Comparison of ENCODE assay signal across 8 cellular contexts in the genomic region with DNA sequence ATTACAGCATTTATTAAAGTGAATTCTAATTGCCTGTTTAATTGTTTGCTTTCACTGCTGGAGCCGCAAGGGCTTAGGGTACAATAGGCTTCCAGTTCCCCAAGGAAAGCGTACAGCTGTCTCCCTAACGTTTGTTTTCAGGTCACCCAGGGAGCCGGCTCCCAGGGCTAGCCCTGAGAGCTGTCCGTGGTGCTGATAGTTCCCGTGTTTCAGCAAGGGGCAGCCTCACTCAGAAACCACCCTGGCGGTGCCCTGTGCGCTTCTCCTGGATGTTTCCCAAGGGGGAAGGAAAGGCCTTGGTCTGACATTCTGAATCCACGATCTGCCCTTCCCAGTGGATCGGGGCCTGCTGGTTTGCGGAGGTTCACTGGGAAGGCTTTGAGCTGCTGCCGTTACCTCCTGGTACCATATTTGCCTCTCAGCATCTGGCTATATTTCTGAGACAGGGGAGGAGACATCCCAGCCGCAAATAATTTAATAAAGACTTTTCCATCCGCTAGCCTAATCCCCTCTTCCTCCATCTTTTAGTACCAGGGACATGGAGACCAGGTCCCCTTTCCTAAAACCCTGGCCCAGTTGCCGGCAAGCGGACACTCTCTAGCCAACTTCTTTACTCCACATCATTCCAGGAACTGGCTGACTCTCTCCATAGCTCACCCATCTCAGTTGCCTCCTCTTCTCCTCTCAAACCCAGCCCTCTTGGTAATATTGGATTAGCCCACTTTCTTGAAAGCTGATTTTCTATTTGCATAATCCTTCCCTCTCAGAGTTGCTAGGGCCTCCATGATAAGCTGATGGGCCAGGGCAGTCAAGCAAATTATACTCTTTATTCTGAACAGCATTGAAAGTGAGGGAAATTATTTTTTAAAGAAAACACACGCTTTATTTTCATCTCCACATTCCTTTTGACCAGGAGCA.
A peak's percentile ranks its signal among the peaks of the same experiment; 100 is the strongest.
DNase-seq lines count a peak whose midpoint lies in the region; ATAC-seq and TF ChIP-seq lines count a peak whose summit lies in the region.

No MANE protein-coding gene starts in this region.

- TF ChIP-seq CTCF in BE2C (IDR thresholded peaks at IDR 0.05; ENCODE audit: low read depth, low read length) (no peak), HFF-Myc (IDR thresholded peaks at IDR 0.05; ENCODE audit: low read depth, low read length, missing control alignments) (no peak), type B pancreatic cell (conservative IDR thresholded peaks at IDR 0.05) (peak; percentile 27)

- H3K27me3 Mint-ChIP-seq in type B pancreatic cell: peaks cover 36% of the 10 kb centered on the region

- no peaks in the 10 kb centered on the region for H3K9me3 ChIP-seq in BE2C

- DNase-seq in BE2C: peak; percentile 20
- peak; percentile 2 for DNase-seq in HFF-Myc (ENCODE audit: extremely low read depth, low read depth)
- peak; percentile 9 for DNase-seq in T1000 (lab: John Stamatoyannopoulos, UW)
- peak; percentile 61 for DNase-seq in left ventricle myocardium superior
- DNase-seq in type B pancreatic cell (ENCODE audit: extremely low spot score, unreplicated experiment): peak; percentile 82
- DNase-seq in COLO668 (lab: John Stamatoyannopoulos, UW; ENCODE audit: unreplicated experiment): no peak

- H3K36me3 Mint-ChIP-seq in type B pancreatic cell: no peaks in the 10 kb centered on the region

- H3K27me3 ChIP-seq in BE2C: no peaks in the 10 kb centered on the region

- H3K36me3 ChIP-seq in BE2C: no peaks in the 10 kb centered on the region

- no peak overlapping the region for H3K4me3 Mint-ChIP-seq in type B pancreatic cell

- intact Hi-C loops in left ventricle myocardium superior (cut with micrococcal nuclease): no loop called here

- H3K9me3 Mint-ChIP-seq in type B pancreatic cell: no peaks in the 10 kb centered on the region

- no peak overlapping the region for H3K27ac Mint-ChIP-seq in type B pancreatic cell

- H3K4me3 ChIP-seq in BE2C (ENCODE audit: low read depth, low read length) (no peak overlapping the region), HFF-Myc (replicated peaks; ENCODE audit: low read depth, low read length) (no peak overlapping the region)

- H3K4me1 Mint-ChIP-seq in type B pancreatic cell (ENCODE audit: unreplicated experiment): no peaks in the 10 kb centered on the region

- ATAC-seq in left ventricle myocardium superior (peak; percentile 44), HG02678 (IDR thresholded peaks at IDR 0.05; ENCODE audit: unreplicated experiment) (no peak), HG02571 (IDR thresholded peaks at IDR 0.05; ENCODE audit: unreplicated experiment) (no peak)

- H3K4me1 ChIP-seq in BE2C: no peaks in the 10 kb centered on the region
